ENCODE assay signal across 30 cellular contexts in genomic region chr2:240169486-240170353, GRCh38. TPM values are rescaled to one million over a fixed set of nuclear protein-coding genes. Genes with fewer than 3 reads are reported as not detected.
"Had no signal": no experiment of that assay in that cellular context is flagged by ENCODE, and none has a peak within 500 bp of the region (broad histone marks: within the 10 kb centered on the region; RNA-seq: fewer than 3 reads in every experiment).

No MANE protein-coding gene starts in this region.

- H3K4me1 Mint-ChIP-seq: stimulated activated memory B cell treated with anti-CD40 and anti-IgM and Interleukin-4, amounts not matched to agents 10 μg/mL and 1 μg/mL and 100 μg/mL, for 72 hours had no signal

- H3K4me1 ChIP-seq: body of pancreas, heart left ventricle, left lung, right lobe of liver, thyroid gland, upper lobe of left lung had no signal

- H3K9me3 ChIP-seq: body of pancreas, heart left ventricle, left lung, right lobe of liver, stomach, thyroid gland, upper lobe of left lung had no signal

- H3K27ac ChIP-seq: body of pancreas, cardiac muscle cell, heart left ventricle, left lung, right lobe of liver, skin epidermis, stomach, thyroid gland, upper lobe of left lung, VCaP had no signal

- DNase-seq: activated CD4-positive, alpha-beta T cell treated with anti-CD3 and anti-CD28 coated beads for 4 hours; activated CD4-positive, alpha-beta T cell treated with anti-CD3 and anti-CD28 coated beads, Interleukin-2, amount 50 U/mL, for 4 hours; activated effector memory CD4-positive, alpha-beta T cell treated with Interleukin-2 at 50 U/mL for 16 hours; activated naive CD4-positive, alpha-beta T cell treated with Interleukin-2 at 50 U/mL for 16 hours; activated T-cell treated with anti-CD3 and anti-CD28 coated beads for 4 hours; anterior cingulate cortex; body of pancreas; cortex of kidney; foreskin fibroblast; stimulated activated CD4-positive, alpha-beta T cell treated with anti-CD3 and anti-CD28 coated beads, Interleukin-4, amount 100 ng/mL, for 24 hours; stomach; T-helper 1 cell; thyroid gland; upper lobe of left lung had no signal

- H3K4me3 Mint-ChIP-seq: activated naive CD8-positive, alpha-beta T cell; neural crest cell; stimulated activated memory B cell treated with anti-CD40 and anti-IgM and Interleukin-4, amounts not matched to agents 10 μg/mL and 1 μg/mL and 100 μg/mL, for 72 hours; T-helper 2 cell treated with Interferon-gamma antibody and Interleukin-4, amounts not matched to agents 5 μg/mL and 100 μg/mL, for 36 hours had no signal

- H3K27me3 ChIP-seq: body of pancreas, cardiac muscle cell, right lobe of liver, thyroid gland, upper lobe of left lung had no signal

- H3K36me3 ChIP-seq: cardiac muscle cell, heart left ventricle, left lung, right lobe of liver, stomach, thyroid gland, upper lobe of left lung had no signal

- H3K4me3 ChIP-seq: body of pancreas, cardiac muscle cell, heart left ventricle, left lung, right lobe of liver, skin epidermis, stomach, thyroid gland, upper lobe of left lung had no signal

- H3K36me3 Mint-ChIP-seq: activated naive CD8-positive, alpha-beta T cell; stimulated activated memory B cell treated with anti-CD40 and anti-IgM and Interleukin-4, amounts not matched to agents 10 μg/mL and 1 μg/mL and 100 μg/mL, for 72 hours had no signal

- H3K9me3 Mint-ChIP-seq: neural crest cell; T-helper 2 cell treated with Interferon-gamma antibody and Interleukin-4, amounts not matched to agents 5 μg/mL and 100 μg/mL, for 36 hours had no signal

- ATAC-seq: body of pancreas; left lung; right lobe of liver; stimulated activated memory B cell treated with anti-CD40 and anti-IgM and Interleukin-4, amounts not matched to agents 10 μg/mL and 1 μg/mL and 100 μg/mL, for 72 hours had no signal

- H3K27ac Mint-ChIP-seq: activated naive CD8-positive, alpha-beta T cell; stimulated activated memory B cell treated with anti-CD40 and anti-IgM and Interleukin-4, amounts not matched to agents 10 μg/mL and 1 μg/mL and 100 μg/mL, for 72 hours; T-helper 2 cell treated with Interferon-gamma antibody and Interleukin-4, amounts not matched to agents 5 μg/mL and 100 μg/mL, for 36 hours had no signal

RNA-seq across cellular contexts. Expression of gene OTOS, which starts 29.3 kb away (rescaled TPM):
- total RNA-seq: body of pancreas, cardiac muscle cell, endothelial cell of umbilical vein, left lung, lung microvascular endothelial cell, mesenteric fat pad, mucosa of gallbladder, neural crest cell, omental fat pad, right lobe of liver, stomach, upper lobe of left lung had no signal
- polyA plus RNA-seq: cardiac muscle cell, endothelial cell of umbilical vein, esophagus, heart left ventricle, stomach had no signal
